In the genomic region with DNA sequence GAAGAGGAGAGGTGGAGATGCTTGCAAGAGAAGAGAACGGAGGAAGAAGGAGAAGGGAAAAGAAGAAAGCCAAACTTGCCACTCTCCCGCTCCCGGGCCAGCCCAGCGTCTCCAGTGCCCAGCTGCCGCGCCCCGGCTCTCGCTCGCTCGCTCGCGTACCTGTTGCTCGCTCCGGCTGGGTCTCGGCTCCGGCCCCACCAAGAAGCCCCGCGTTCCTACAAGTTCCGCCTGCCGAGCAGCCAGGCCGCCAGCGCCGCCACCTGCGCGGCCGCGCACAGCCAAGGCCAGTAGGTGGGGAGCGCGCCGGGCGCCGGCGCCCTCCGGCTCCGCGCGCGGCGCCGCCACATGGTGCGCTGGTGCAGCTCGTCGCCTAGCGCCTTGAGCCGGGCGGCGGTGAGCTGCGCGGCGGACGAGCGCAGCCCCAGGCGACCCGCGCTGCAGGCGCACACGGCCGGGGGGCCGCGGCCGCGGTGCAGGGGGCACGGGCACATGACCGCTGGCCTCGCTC, we compare ENCODE assay signal across 9 cellular contexts. TPM values are rescaled to one million over a fixed set of nuclear protein-coding genes. Genes with fewer than 3 reads are reported as not detected.
A peak's percentile ranks its signal among the peaks of the same experiment; 100 is the strongest.
DNase-seq lines count a peak whose midpoint lies in the region; ATAC-seq and TF ChIP-seq lines count a peak whose summit lies in the region.
"Had no signal": no experiment of that assay in that cellular context is flagged by ENCODE, and none has a peak within 500 bp of the region (broad histone marks: within the 10 kb centered on the region; RNA-seq: fewer than 3 reads in every experiment).

No MANE protein-coding gene starts in this region.

- peak overlapping the region; percentile 76 for H3K4me3 Mint-ChIP-seq in chondrocyte (ENCODE audit: unreplicated experiment)

- intact Hi-C loops in lower lobe of right lung (cut with DNase I) = no loop called here
- intact Hi-C loops in tibial artery (cut with DNase I; ENCODE audit: low total_unique reads) = no loop called here

- peak overlapping the region; percentile 52 for H3K9ac ChIP-seq in HUES6 (ENCODE audit: low read length)

- H3K27ac Mint-ChIP-seq in chondrocyte (ENCODE audit: unreplicated experiment) = no peak overlapping the region

- H3K4me1 Mint-ChIP-seq in chondrocyte (ENCODE audit: low read depth) = peaks cover 38% of the 10 kb centered on the region

- TF ChIP-seq CTCF in AG10803 (conservative IDR thresholded peaks at IDR 0.05; ENCODE audit: low read length) (no peak), chondrocyte (IDR thresholded peaks at IDR 0.05) (peak; percentile 25), lower lobe of right lung (IDR thresholded peaks at IDR 0.05) (no peak), tibial artery (IDR thresholded peaks at IDR 0.05) (peak in 1 of 2 experiments; percentile 15)

- DNase-seq in AG10803 (ENCODE audit: low read depth) (peak; percentile 32), SJSA1 (ENCODE audit: low read depth in 1 of 2, low spot score in 2 of 2) (no peak), chondrocyte (ENCODE audit: low spot score) (no peak), lower lobe of right lung (no peak), tibial artery (no peak), MV-4-11 (lab: John Stamatoyannopoulos, UW) (no peak)

- H3K36me3 Mint-ChIP-seq in chondrocyte (ENCODE audit: low read depth) = peaks cover 3% of the 10 kb centered on the region

- peak; percentile 77 for ATAC-seq in GM18511 (IDR thresholded peaks at IDR 0.05; ENCODE audit: unreplicated experiment)
- ATAC-seq in lower lobe of right lung = peak; percentile 66 to 79

- H3K27me3 Mint-ChIP-seq in chondrocyte (ENCODE audit: low read depth) = peaks cover 54% of the 10 kb centered on the region

- H3K27me3 ChIP-seq in HUES6 (ENCODE audit: control insufficient read depth, insufficient read depth, low read length) = peaks cover 93% of the 10 kb centered on the region
- peaks cover 65% of the 10 kb centered on the region for H3K27me3 ChIP-seq in SJSA1 (replicated peaks)
- peaks cover 77% of the 10 kb centered on the region for H3K27me3 ChIP-seq in lower lobe of right lung (ENCODE audit: low read depth)
- H3K27me3 ChIP-seq in tibial artery = peaks cover 0 to 87% of the 10 kb centered on the region in 2 donors

- H3K4me3 ChIP-seq in AG10803 (ENCODE audit: low read length) = peak overlapping the region; percentile 5; the same call in 1 of the 2 replicates
- peak overlapping the region; percentile 65 for H3K4me3 ChIP-seq in HUES6 (ENCODE audit: low read depth, low read length)
- H3K4me3 ChIP-seq in SJSA1 = peak overlapping the region; percentile 8; the same call in 1 of the 2 replicates
- peak overlapping the region; percentile 40 for H3K4me3 ChIP-seq in lower lobe of right lung
- peak overlapping the region; percentile 38 to 45 for H3K4me3 ChIP-seq in tibial artery

- H3K9me3 ChIP-seq in HUES6 (ENCODE audit: control insufficient read depth, insufficient read depth, low read depth, low read length) = no peaks in the 10 kb centered on the region
- no peaks in the 10 kb centered on the region for H3K9me3 ChIP-seq in SJSA1 (replicated peaks)
- H3K9me3 ChIP-seq in lower lobe of right lung = no peaks in the 10 kb centered on the region
- no peaks in the 10 kb centered on the region for H3K9me3 ChIP-seq in tibial artery
- H3K9me3 ChIP-seq: neutrophil had no signal

- H3K27ac ChIP-seq in HUES6 (ENCODE audit: low read depth, low read length) (no peak overlapping the region), SJSA1 (no peak overlapping the region), lower lobe of right lung (no peak overlapping the region), tibial artery (no peak overlapping the region)
- H3K27ac ChIP-seq: neutrophil had no signal

- H3K4me1 ChIP-seq in HUES6 (ENCODE audit: control insufficient read depth, insufficient read depth, low read length) (peaks cover 20% of the 10 kb centered on the region), SJSA1 (replicated peaks) (peaks cover 3% of the 10 kb centered on the region; the same call in 1 of the 2 replicates), lower lobe of right lung (peaks cover 42% of the 10 kb centered on the region), tibial artery (peaks cover 5 to 47% (median 36%) of the 10 kb centered on the region in 4 donors)

- H3K36me3 ChIP-seq in HUES6 (ENCODE audit: control insufficient read depth, insufficient read depth, low read length) (no peaks in the 10 kb centered on the region), SJSA1 (no peaks in the 10 kb centered on the region), lower lobe of right lung (no peaks in the 10 kb centered on the region), tibial artery (no peaks in the 10 kb centered on the region)
- H3K36me3 ChIP-seq: neutrophil had no signal

- no peaks in the 10 kb centered on the region for H3K9me3 Mint-ChIP-seq in chondrocyte (ENCODE audit: low read depth)

RNA-seq across cellular contexts. Expression of gene HRK, which starts 0.4 kb away (rescaled TPM):
- total RNA-seq in SJSA1 (2014; rRNA removed; shearing (Covaris generic)) = not detected in 2 replicates
- total RNA-seq in chondrocyte (0.31 to 0.80 TPM (median 0.49 TPM) in 3 replicates), lower lobe of right lung (0.18 TPM)

RNA-seq across cellular contexts. Expression of gene FBXW8, which starts 29.9 kb away (rescaled TPM):
- 9.9 and 10.3 TPM in 2 replicates for total RNA-seq in SJSA1 (2014; rRNA removed; shearing (Covaris generic))
- total RNA-seq in chondrocyte (30.3 to 33.7 TPM (median 30.8 TPM) in 3 replicates), lower lobe of right lung (16.4 TPM)

Comparison
In these comparisons a context has a peak if more than half of its experiments do, and no peak if none do; other contexts are left out.
1. H3K4me3 ChIP-seq: peak in every context shown above with its lines; median percentile 65 in HUES6; 42 in tibial artery; 40 in lower lobe of right lung; 8 in SJSA1; 5 in AG10803.